In the genomic region with DNA sequence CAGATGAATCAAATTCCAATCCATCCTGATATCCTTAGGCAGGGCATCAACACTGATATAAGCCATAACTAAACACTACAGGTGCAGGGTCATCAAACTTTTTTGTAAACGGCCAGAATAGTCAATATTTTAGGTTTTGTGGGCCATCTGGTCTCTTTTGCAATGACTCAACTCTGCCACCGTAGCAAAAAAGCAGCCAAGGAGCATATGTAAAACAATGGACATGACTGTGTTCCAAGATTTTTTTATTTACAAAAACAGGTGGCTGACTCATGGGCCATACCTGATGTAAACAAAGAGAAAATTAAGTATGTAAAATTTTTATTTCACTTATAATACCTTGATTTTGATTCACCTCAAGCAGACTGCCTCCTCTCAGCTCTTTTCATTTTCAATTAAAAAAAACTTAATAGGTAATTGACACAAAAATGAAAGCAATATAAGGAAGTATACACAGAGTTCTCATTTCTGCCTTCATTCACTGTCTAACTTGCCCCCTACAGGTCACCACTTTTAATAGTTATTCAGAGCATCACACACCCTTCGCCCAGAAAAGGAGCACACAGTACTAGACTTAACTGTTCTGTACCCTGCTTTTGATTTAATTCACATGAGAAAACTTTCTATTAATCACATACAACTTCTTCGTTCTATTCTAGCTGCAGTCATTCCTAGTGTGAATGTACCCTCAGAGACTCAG, we compare ENCODE assay signal across 12 cellular contexts. TPM values are rescaled to one million over a fixed set of nuclear protein-coding genes. Genes with fewer than 3 reads are reported as not detected.
A peak's percentile ranks its signal among the peaks of the same experiment; 100 is the strongest.
DNase-seq lines count a peak whose midpoint lies in the region; ATAC-seq and TF ChIP-seq lines count a peak whose summit lies in the region.
"Had no signal": no experiment of that assay in that cellular context is flagged by ENCODE, and none has a peak within 500 bp of the region (broad histone marks: within the 10 kb centered on the region; RNA-seq: fewer than 3 reads in every experiment).

No MANE protein-coding gene starts in this region.

- ATAC-seq in GM19351 (IDR thresholded peaks at IDR 0.05; ENCODE audit: unreplicated experiment), result peak; percentile 77
- ATAC-seq in HG03060 (IDR thresholded peaks at IDR 0.05; ENCODE audit: low read depth, unreplicated experiment), result peak; percentile 57
- no peak for ATAC-seq in GM18858 (IDR thresholded peaks at IDR 0.05; ENCODE audit: unreplicated experiment)

- H3K4me3 ChIP-seq in GM06990 (replicated peaks; ENCODE audit: low read depth, low read length) (no peak overlapping the region), SJCRH30 (no peak overlapping the region)

- H3K4me1 ChIP-seq in SJCRH30, result peaks cover 11% of the 10 kb centered on the region

- H3K27me3 ChIP-seq in GM06990 (replicated peaks; ENCODE audit: control insufficient read depth, insufficient read depth, low read length) (no peaks in the 10 kb centered on the region), SJCRH30 (no peaks in the 10 kb centered on the region)

- H3K9me3 ChIP-seq in SJCRH30 (replicated peaks), result no peaks in the 10 kb centered on the region

- peak; percentile 34 for TF ChIP-seq CTCF in GM06990 (IDR thresholded peaks at IDR 0.05; ENCODE audit: insufficient read depth, low read length, poor library complexity, severe bottlenecking)

- no peaks in the 10 kb centered on the region for H3K36me3 ChIP-seq in GM06990 (ENCODE audit: control insufficient read depth, insufficient read depth, low read length)
- H3K36me3 ChIP-seq in SJCRH30, result peaks cover 4% of the 10 kb centered on the region; the same call in 1 of the 2 replicates

- DNase-seq in GM06990 (ENCODE audit: extremely low read depth, insufficient read length), result peak; percentile 21
- peak; percentile 18 for DNase-seq in RKO (ENCODE audit: low spot score)
- no peak for DNase-seq in SJCRH30
- no peak for DNase-seq in iPS-NIHi7 (ENCODE audit: extremely low spot score)
- DNase-seq in activated gamma-delta T cell (lab: John Stamatoyannopoulos, UW), result no peak
- DNase-seq: activated T-cell treated with anti-CD3 and anti-CD28 coated beads, Interleukin-2, amount 50 U/mL, for 24 hours; NCI-H524 treated with DMSO at 0.1 percent for 48 hours; occipital lobe; stimulated activated CD4-positive, alpha-beta T cell treated with anti-CD3 and anti-CD28 coated beads, Interleukin-4, amount 100 ng/mL, for 24 hours had no signal

- H3K27ac ChIP-seq in SJCRH30, result no peak overlapping the region

RNA-seq across cellular contexts. Expression of a gene that starts 35.3 kb away (rescaled TPM):
- total RNA-seq in SJCRH30 (2014; rRNA removed; shearing (Covaris generic)), result 85.4 and 89.5 TPM in 2 replicates

Comparison
In these comparisons a context has a peak if more than half of its experiments do, and no peak if none do; other contexts are left out.
1. DNase-seq: peak in GM06990 (single experiment) and RKO (single experiment); none in SJCRH30 (0 of 2), iPS-NIHi7 (single experiment) and activated gamma-delta T cell (single experiment).